Comparison of ENCODE assay signal across 1 cellular context in genomic region chr16:30747331-30747730, GRCh38.
TF ChIP-seq lines count a peak whose summit lies in the region.

No MANE protein-coding gene starts in this region.

TF ChIP-seq in A549, 52 proteins besides CTCF, POLR2A, EP300 and RAD21 (continued from another document):
- no peak for TF ChIP-seq FOXS1 (CRISPR knock-in tag; IDR thresholded peaks at IDR 0.05)
- no peak for TF ChIP-seq ZFP36 (IDR thresholded peaks at IDR 0.05; ENCODE audit: borderline replicate concordance, partially characterized antibody)
- no peak for TF ChIP-seq HES2 (IDR thresholded peaks at IDR 0.05)
- TF ChIP-seq CHD4 (IDR thresholded peaks at IDR 0.05; ENCODE audit: borderline replicate concordance), result no peak
- no peak for TF ChIP-seq HMGXB4 (CRISPR knock-in tag; IDR thresholded peaks at IDR 0.05; ENCODE audit: borderline replicate concordance)
- TF ChIP-seq EHF (CRISPR knock-in tag; IDR thresholded peaks at IDR 0.05), result no peak
- no peak for TF ChIP-seq SREBF2 (IDR thresholded peaks at IDR 0.05)
- TF ChIP-seq PHF8 (IDR thresholded peaks at IDR 0.05; ENCODE audit: borderline replicate concordance, low read depth), result no peak
- no peak for TF ChIP-seq NR3C1 (IDR thresholded peaks at IDR 0.05)
- TF ChIP-seq RCOR1 (IDR thresholded peaks at IDR 0.05; ENCODE audit: low read depth, low read length), result no peak
- TF ChIP-seq RFX5 (IDR thresholded peaks at IDR 0.05), result no peak
